16 cellular contexts compared by ENCODE assay signal in the genomic region with DNA sequence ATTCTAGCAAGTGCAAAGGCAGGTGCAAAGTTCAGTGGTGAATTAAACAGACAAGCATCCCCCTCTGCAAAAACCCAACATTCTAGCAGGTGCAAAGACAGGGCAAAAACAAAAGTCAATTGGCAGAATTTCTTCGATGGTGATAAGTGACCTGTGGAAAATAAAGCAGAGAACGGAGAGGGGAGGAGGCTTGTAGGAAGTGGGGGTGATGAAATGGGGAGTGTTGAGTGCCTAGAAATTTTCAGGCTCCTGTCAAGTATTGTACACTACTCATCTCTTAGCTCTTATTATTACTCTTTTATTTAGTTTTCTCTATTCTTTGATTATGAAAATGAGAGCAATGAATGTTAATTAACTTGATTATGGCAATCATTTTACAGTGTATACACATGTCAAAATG. TPM values are rescaled to one million over a fixed set of nuclear protein-coding genes. Genes with fewer than 3 reads are reported as not detected.
"Had no signal": no experiment of that assay in that cellular context is flagged by ENCODE, and none has a peak within 500 bp of the region (broad histone marks: within the 10 kb centered on the region; RNA-seq: fewer than 3 reads in every experiment).

No MANE protein-coding gene starts in this region.

- H3K27ac ChIP-seq: colonic mucosa, tibial artery, uterus had no signal

- H3K36me3 ChIP-seq: colonic mucosa, tibial artery, uterus had no signal

- H3K9me3 ChIP-seq: colonic mucosa, tibial artery, uterus had no signal

- DNase-seq: activated B cell treated with CpG ODN at 0.5 μM for 24 hours; activated CD4-positive, alpha-beta T cell treated with anti-CD3 and anti-CD28 coated beads for 48 hours; activated CD8-positive, alpha-beta T cell treated with anti-CD3 and anti-CD28 coated beads for 36 hours; activated effector memory CD4-positive, alpha-beta T cell treated with anti-CD3 and anti-CD28 coated beads, Interleukin-2, amount 50 U/mL, for 16 hours; activated T-cell treated with anti-CD3 and anti-CD28 coated beads, Interleukin-2, amount 50 U/mL, for 48 hours; caudate nucleus; colonic mucosa; kidney glomerular epithelial cell; stimulated activated CD4-positive, alpha-beta T cell treated with anti-CD3 and anti-CD28 coated beads, Interleukin-4, amount 100 ng/mL, for 1 hour; stimulated activated naive B cell treated with anti-CD40 and anti-IgM and Interleukin-4, amounts not matched to agents 10 μg/mL and 1 μg/mL and 100 μg/mL, for 72 hours; T-helper 2 cell; tibial artery; uterus had no signal

- H3K4me3 ChIP-seq: colonic mucosa, tibial artery, uterus had no signal

- H3K27me3 ChIP-seq: colonic mucosa, tibial artery, uterus had no signal

- H3K27me3 Mint-ChIP-seq: activated B cell treated with CpG ODN at 0.5 μM for 24 hours; activated CD8-positive, alpha-beta T cell treated with anti-CD3 and anti-CD28 coated beads for 36 hours; activated naive CD4-positive, alpha-beta T cell treated with anti-CD3 and anti-CD28 coated beads, Interleukin-2, amount 50 U/mL, for 24 hours had no signal

- H3K27ac Mint-ChIP-seq: activated B cell treated with CpG ODN at 0.5 μM for 24 hours; activated CD8-positive, alpha-beta T cell treated with anti-CD3 and anti-CD28 coated beads for 36 hours; activated naive CD4-positive, alpha-beta T cell treated with anti-CD3 and anti-CD28 coated beads, Interleukin-2, amount 50 U/mL, for 24 hours; stimulated activated naive B cell treated with anti-CD40 and anti-IgM and Interleukin-4, amounts not matched to agents 10 μg/mL and 1 μg/mL and 100 μg/mL, for 72 hours had no signal

- H3K4me1 Mint-ChIP-seq: activated naive CD4-positive, alpha-beta T cell treated with anti-CD3 and anti-CD28 coated beads, Interleukin-2, amount 50 U/mL, for 24 hours had no signal

- H3K4me3 Mint-ChIP-seq: activated B cell treated with CpG ODN at 0.5 μM for 24 hours; activated CD8-positive, alpha-beta T cell treated with anti-CD3 and anti-CD28 coated beads for 36 hours; activated naive CD4-positive, alpha-beta T cell treated with anti-CD3 and anti-CD28 coated beads, Interleukin-2, amount 50 U/mL, for 24 hours; neural crest cell; stimulated activated naive B cell treated with anti-CD40 and anti-IgM and Interleukin-4, amounts not matched to agents 10 μg/mL and 1 μg/mL and 100 μg/mL, for 72 hours had no signal

- H3K4me1 ChIP-seq: colonic mucosa, uterus had no signal

- ATAC-seq: activated CD8-positive, alpha-beta T cell treated with anti-CD3 and anti-CD28 coated beads for 36 hours; esophagus mucosa; stimulated activated naive B cell treated with anti-CD40 and anti-IgM and Interleukin-4, amounts not matched to agents 10 μg/mL and 1 μg/mL and 100 μg/mL, for 72 hours had no signal

- H3K36me3 Mint-ChIP-seq: activated naive CD4-positive, alpha-beta T cell treated with anti-CD3 and anti-CD28 coated beads, Interleukin-2, amount 50 U/mL, for 24 hours; stimulated activated naive B cell treated with anti-CD40 and anti-IgM and Interleukin-4, amounts not matched to agents 10 μg/mL and 1 μg/mL and 100 μg/mL, for 72 hours had no signal

- H3K9me3 Mint-ChIP-seq: activated B cell treated with CpG ODN at 0.5 μM for 24 hours; activated CD8-positive, alpha-beta T cell treated with anti-CD3 and anti-CD28 coated beads for 36 hours; activated naive CD4-positive, alpha-beta T cell treated with anti-CD3 and anti-CD28 coated beads, Interleukin-2, amount 50 U/mL, for 24 hours; stimulated activated naive B cell treated with anti-CD40 and anti-IgM and Interleukin-4, amounts not matched to agents 10 μg/mL and 1 μg/mL and 100 μg/mL, for 72 hours had no signal

RNA-seq across cellular contexts. Expression of a gene that starts 2.4 kb away (rescaled TPM):
- total RNA-seq: activated CD8-positive, alpha-beta T cell treated with anti-CD3 and anti-CD28 coated beads for 36 hours had no signal
